Comparison of ENCODE assay signal across 16 cellular contexts in genomic region chr2:242013771-242014170, GRCh38.
DNase-seq lines count a peak whose midpoint lies in the region; ATAC-seq and TF ChIP-seq lines count a peak whose summit lies in the region.
"Had no signal": no experiment of that assay in that cellular context is flagged by ENCODE, and none has a peak within 500 bp of the region (broad histone marks: within the 10 kb centered on the region; RNA-seq: fewer than 3 reads in every experiment).

No MANE protein-coding gene starts in this region.

- 40 to 45% methylated on average over 9 of the region's 9 CpGs for WGBS in testis, 2 donors

- H3K4me1 ChIP-seq in testis: peaks cover 7% of the 10 kb centered on the region
- H3K4me1 ChIP-seq: A549 had no signal

- POLR2A ChIA-PET in activated CD4-positive, alpha-beta T cell treated with anti-CD3 and anti-CD28 coated beads, Interleukin-2, amount 10 ng/mL, durations not matched to agents 7 days and 5 days (lab: Charles Lee): no interaction called here

- H3K27me3 ChIP-seq in layer of hippocampus (ENCODE audit: control insufficient read depth, insufficient read depth, low read length): no peaks in the 10 kb centered on the region
- H3K27me3 ChIP-seq in testis: no peaks in the 10 kb centered on the region

- no peaks in the 10 kb centered on the region for H3K9me3 Mint-ChIP-seq in activated CD4-positive, alpha-beta T cell treated with anti-CD3 and anti-CD28 coated beads, Interleukin-2, amount 10 ng/mL, durations not matched to agents 7 days and 5 days

- no peak overlapping the region for H3K27ac Mint-ChIP-seq in activated CD4-positive, alpha-beta T cell treated with anti-CD3 and anti-CD28 coated beads, Interleukin-2, amount 10 ng/mL, durations not matched to agents 7 days and 5 days
- H3K27ac Mint-ChIP-seq: GM23338 had no signal

- H3K27ac ChIP-seq in layer of hippocampus (ENCODE audit: low read depth, low read length) (peak overlapping the region; percentile 30), testis (peak overlapping the region; percentile 25 to 69)
- H3K27ac ChIP-seq: A549, C4-2B had no signal

- H3K36me3 Mint-ChIP-seq in activated CD4-positive, alpha-beta T cell treated with anti-CD3 and anti-CD28 coated beads, Interleukin-2, amount 10 ng/mL, durations not matched to agents 7 days and 5 days (ENCODE audit: low read depth): no peaks in the 10 kb centered on the region
- H3K36me3 Mint-ChIP-seq: CD4-positive, alpha-beta memory T cell had no signal

- H3K4me3 ChIP-seq in testis: no peak overlapping the region
- H3K4me3 ChIP-seq: A549, GM23338 had no signal

- no peak overlapping the region for H3K4me3 Mint-ChIP-seq in activated CD4-positive, alpha-beta T cell treated with anti-CD3 and anti-CD28 coated beads, Interleukin-2, amount 10 ng/mL, durations not matched to agents 7 days and 5 days
- H3K4me3 Mint-ChIP-seq: CD4-positive, alpha-beta memory T cell; GM23338 had no signal

- DNase-seq in cerebellar cortex (ENCODE audit: low spot score) (peak; percentile 1), myocyte (ENCODE audit: low read depth) (peak; percentile 42), testis (peak; percentile 40), activated T-cell treated with anti-CD3 and anti-CD28 coated beads for 4 hours (no peak)
- no peak for DNase-seq in activated CD4-positive, alpha-beta T cell treated with anti-CD3 and anti-CD28 coated beads, Interleukin-2, amount 10 ng/mL, durations not matched to agents 7 days and 5 days
- DNase-seq: AML-193; CD4-positive, alpha-beta memory T cell; DMS153; DMS79; GDM1; HCEC 1CT had no signal

- H3K4me1 Mint-ChIP-seq in activated CD4-positive, alpha-beta T cell treated with anti-CD3 and anti-CD28 coated beads, Interleukin-2, amount 10 ng/mL, durations not matched to agents 7 days and 5 days: peaks cover 21% of the 10 kb centered on the region
- H3K4me1 Mint-ChIP-seq: GM23338 had no signal

- no peak for TF ChIP-seq CTCF in testis (IDR thresholded peaks at IDR 0.05)

- TF ChIP-seq POLR2A in testis (IDR thresholded peaks at IDR 0.05): no peak

- intact Hi-C loops in testis (cut with DNase I; ENCODE audit: low total_unique reads): no loop called here

- no peaks in the 10 kb centered on the region for H3K36me3 ChIP-seq in testis (ENCODE audit: low read depth, missing control alignments)

- H3K27me3 Mint-ChIP-seq in activated CD4-positive, alpha-beta T cell treated with anti-CD3 and anti-CD28 coated beads, Interleukin-2, amount 10 ng/mL, durations not matched to agents 7 days and 5 days: peaks cover 8% of the 10 kb centered on the region
- H3K27me3 Mint-ChIP-seq: CD4-positive, alpha-beta memory T cell had no signal

- no peak for ATAC-seq in activated CD4-positive, CD25-positive, alpha-beta regulatory T cell treated with anti-CD3 and anti-CD28 coated beads, Interleukin-2, amount 50 U/mL, for 24 hours
- ATAC-seq: A549, GM23338 had no signal

- CTCF ChIA-PET in activated CD4-positive, alpha-beta T cell treated with anti-CD3 and anti-CD28 coated beads, Interleukin-2, amount 10 ng/mL, durations not matched to agents 7 days and 5 days (lab: Charles Lee): no interaction called here

- no peaks in the 10 kb centered on the region for H3K9me3 ChIP-seq in testis
- H3K9me3 ChIP-seq: A549 had no signal

Comparison
In these comparisons a context has a peak if more than half of its experiments do, and no peak if none do; other contexts are left out.
1. DNase-seq: peak in cerebellar cortex (single experiment), myocyte (single experiment) and testis (single experiment); none in activated T-cell treated with anti-CD3 and anti-CD28 coated beads for 4 hours (single experiment) and activated CD4-positive, alpha-beta T cell treated with anti-CD3 and anti-CD28 coated beads, Interleukin-2, amount 10 ng/mL, durations not matched to agents 7 days and 5 days (single experiment).